1 cellular context compared by ENCODE assay signal in genomic region chr7:72161534-72161933, GRCh38.
TF ChIP-seq lines count a peak whose summit lies in the region.

No MANE protein-coding gene starts in this region.

TF ChIP-seq in WTC11, 78 proteins besides CTCF, POLR2A, EP300 and RAD21 (continued from another document):
- TF ChIP-seq ARID4B (CRISPR knock-in tag; IDR thresholded peaks at IDR 0.05; ENCODE audit: borderline replicate concordance) (no peak), FOXP4 (CRISPR knock-in tag; IDR thresholded peaks at IDR 0.05) (no peak), TCF7 (CRISPR knock-in tag; IDR thresholded peaks at IDR 0.05; ENCODE audit: low read depth) (no peak), RORB (CRISPR knock-in tag; IDR thresholded peaks at IDR 0.05) (no peak), HMGXB4 (CRISPR knock-in tag; IDR thresholded peaks at IDR 0.05) (no peak), NFE2L1 (CRISPR knock-in tag; IDR thresholded peaks at IDR 0.05) (no peak), ZNF416 (CRISPR knock-in tag; IDR thresholded peaks at IDR 0.05) (no peak), ZNF512 (CRISPR knock-in tag; IDR thresholded peaks at IDR 0.05; ENCODE audit: borderline replicate concordance) (no peak)
